ENCODE assay signal across 24 cellular contexts in genomic region chr5:175092691-175093090, GRCh38.
"Had no signal": no experiment of that assay in that cellular context is flagged by ENCODE, and none has a peak within 500 bp of the region (broad histone marks: within the 10 kb centered on the region; RNA-seq: fewer than 3 reads in every experiment).

No MANE protein-coding gene starts in this region.

- FAIRE-seq: endothelial cell of umbilical vein, islet of Langerhans had no signal

- H3K27me3 Mint-ChIP-seq: dendritic cell treated with granulocyte-macrophage colony-stimulating factor and Interleukin-4, amounts not matched to agents 40 ng/mL and 50 ng/mL, for 4 days had no signal

- H3K4me1 Mint-ChIP-seq: activated B cell treated with CpG ODN at 0.5 μM for 24 hours; activated CD4-positive, alpha-beta memory T cell treated with anti-CD3 and anti-CD28 coated beads, Interleukin-2, amount 10 ng/mL, durations not matched to agents 7 days and 5 days; activated naive CD8-positive, alpha-beta T cell treated with anti-CD3 and anti-CD28 coated beads for 36 hours; activated T-helper 17 cell treated with anti-CD3 and anti-CD28 coated beads, Interleukin-2, amount 50 U/mL, for 72 hours; stimulated activated naive B cell treated with anti-CD40 and anti-IgM and Interleukin-4, amounts not matched to agents 10 μg/mL and 1 μg/mL and 100 μg/mL, for 72 hours had no signal

- H3K9me3 ChIP-seq: esophagus muscularis mucosa, thoracic aorta, upper lobe of right lung had no signal

- H3K4me3 ChIP-seq: esophagus muscularis mucosa, heart right ventricle, lung, thoracic aorta, upper lobe of right lung had no signal

- H3K27ac ChIP-seq: esophagus muscularis mucosa, heart right ventricle, thoracic aorta, upper lobe of right lung had no signal

- H3K27ac Mint-ChIP-seq: activated B cell treated with CpG ODN at 0.5 μM for 24 hours; activated CD4-positive, alpha-beta memory T cell treated with anti-CD3 and anti-CD28 coated beads, Interleukin-2, amount 10 ng/mL, durations not matched to agents 7 days and 5 days; activated naive CD8-positive, alpha-beta T cell treated with anti-CD3 and anti-CD28 coated beads for 36 hours; activated T-helper 17 cell treated with anti-CD3 and anti-CD28 coated beads, Interleukin-2, amount 50 U/mL, for 72 hours; dendritic cell treated with granulocyte-macrophage colony-stimulating factor and Interleukin-4, amounts not matched to agents 40 ng/mL and 50 ng/mL, for 4 days; mesothelial cell of epicardium; nephron progenitor cell; stimulated activated naive B cell treated with anti-CD40 and anti-IgM and Interleukin-4, amounts not matched to agents 10 μg/mL and 1 μg/mL and 100 μg/mL, for 72 hours; T-helper 2 cell treated with Interferon-gamma antibody and Interleukin-4, amounts not matched to agents 5 μg/mL and 100 μg/mL, for 36 hours had no signal

- H3K36me3 ChIP-seq: esophagus muscularis mucosa, heart right ventricle, thoracic aorta, upper lobe of right lung had no signal

- DNase-seq: activated B cell treated with CpG ODN at 0.5 μM for 24 hours; activated CD4-positive, alpha-beta memory T cell treated with anti-CD3 and anti-CD28 coated beads, Interleukin-2, amount 10 ng/mL, durations not matched to agents 7 days and 5 days; activated CD4-positive, alpha-beta T cell treated with anti-CD3 and anti-CD28 coated beads for 4 hours; activated naive CD4-positive, alpha-beta T cell; activated naive CD8-positive, alpha-beta T cell treated with anti-CD3 and anti-CD28 coated beads for 36 hours; activated T-cell treated with anti-CD3 and anti-CD28 coated beads, Interleukin-2, amount 50 U/mL, for 1 hour; amniotic stem cell; effector CD8-positive, alpha-beta T cell; heart right ventricle; left cardiac atrium; nephron progenitor cell; occipital lobe; posterior cingulate gyrus; stimulated activated naive B cell treated with anti-CD40 and anti-IgM and Interleukin-4, amounts not matched to agents 10 μg/mL and 1 μg/mL and 100 μg/mL, for 72 hours; upper lobe of right lung had no signal

- ATAC-seq: activated T-helper 17 cell treated with anti-CD3 and anti-CD28 coated beads, Interleukin-2, amount 50 U/mL, for 72 hours; heart right ventricle; stimulated activated naive B cell treated with anti-CD40 and anti-IgM and Interleukin-4, amounts not matched to agents 10 μg/mL and 1 μg/mL and 100 μg/mL, for 72 hours; upper lobe of right lung had no signal

- H3K4me1 ChIP-seq: esophagus muscularis mucosa, heart right ventricle, upper lobe of right lung had no signal

- H3K36me3 Mint-ChIP-seq: activated naive CD8-positive, alpha-beta T cell treated with anti-CD3 and anti-CD28 coated beads for 36 hours; mesothelial cell of epicardium; stimulated activated naive B cell treated with anti-CD40 and anti-IgM and Interleukin-4, amounts not matched to agents 10 μg/mL and 1 μg/mL and 100 μg/mL, for 72 hours had no signal

- H3K9me3 Mint-ChIP-seq: activated CD4-positive, alpha-beta memory T cell treated with anti-CD3 and anti-CD28 coated beads, Interleukin-2, amount 10 ng/mL, durations not matched to agents 7 days and 5 days; activated naive CD8-positive, alpha-beta T cell treated with anti-CD3 and anti-CD28 coated beads for 36 hours; activated T-helper 17 cell treated with anti-CD3 and anti-CD28 coated beads, Interleukin-2, amount 50 U/mL, for 72 hours; dendritic cell treated with granulocyte-macrophage colony-stimulating factor and Interleukin-4, amounts not matched to agents 40 ng/mL and 50 ng/mL, for 4 days; stimulated activated naive B cell treated with anti-CD40 and anti-IgM and Interleukin-4, amounts not matched to agents 10 μg/mL and 1 μg/mL and 100 μg/mL, for 72 hours; T-helper 2 cell treated with Interferon-gamma antibody and Interleukin-4, amounts not matched to agents 5 μg/mL and 100 μg/mL, for 36 hours had no signal

- H3K27me3 ChIP-seq: upper lobe of right lung had no signal

- H3K4me3 Mint-ChIP-seq: activated B cell treated with CpG ODN at 0.5 μM for 24 hours; activated CD4-positive, alpha-beta memory T cell treated with anti-CD3 and anti-CD28 coated beads, Interleukin-2, amount 10 ng/mL, durations not matched to agents 7 days and 5 days; activated naive CD8-positive, alpha-beta T cell treated with anti-CD3 and anti-CD28 coated beads for 36 hours; activated T-helper 17 cell treated with anti-CD3 and anti-CD28 coated beads, Interleukin-2, amount 50 U/mL, for 72 hours; dendritic cell treated with granulocyte-macrophage colony-stimulating factor and Interleukin-4, amounts not matched to agents 40 ng/mL and 50 ng/mL, for 4 days; mesothelial cell of epicardium; nephron progenitor cell; stimulated activated naive B cell treated with anti-CD40 and anti-IgM and Interleukin-4, amounts not matched to agents 10 μg/mL and 1 μg/mL and 100 μg/mL, for 72 hours; T-helper 2 cell treated with Interferon-gamma antibody and Interleukin-4, amounts not matched to agents 5 μg/mL and 100 μg/mL, for 36 hours had no signal
